ENCODE assay signal across 8 cellular contexts in genomic region chr5:172769598-172770373, GRCh38. TPM values are rescaled to one million over a fixed set of nuclear protein-coding genes. Genes with fewer than 3 reads are reported as not detected.
DNase-seq lines count a peak whose midpoint lies in the region; ATAC-seq, FAIRE-seq and TF ChIP-seq lines count a peak whose summit lies in the region.

No MANE protein-coding gene starts in this region.

- H2AFZ ChIP-seq in DND-41 (ENCODE audit: low read depth, low read length), result peak overlapping the region; percentile 77

- intact Hi-C loops in right lobe of liver (cut with DNase I), result loop anchor here (5.0 kb wide), 1 partner anchor 52 kb away; no protein-coding TSS in a partner anchor

- H3K27me3 ChIP-seq in DND-41 (ENCODE audit: insufficient read depth, low read length, poor library complexity), result no peaks in the 10 kb centered on the region
- H3K27me3 ChIP-seq in right lobe of liver, result no peaks in the 10 kb centered on the region

- peak overlapping the region; percentile 99 for H3K27ac Mint-ChIP-seq in central memory CD8-positive, alpha-beta T cell (ENCODE audit: low read depth)

- WGBS in right lobe of liver (ENCODE audit: insufficient coverage, low coverage, low lambda C conversion rate, missing lambda C conversion rate), result 2% methylated on average over 13 of the region's 21 CpGs

- peak overlapping the region; percentile 97 for H3K4me2 ChIP-seq in DND-41 (ENCODE audit: insufficient read depth, low read length)

- ATAC-seq in DND-41 (ENCODE audit: insufficient read depth, low read depth) (no peak), right lobe of liver (no peak)
- no peak for ATAC-seq in central memory CD8-positive, alpha-beta T cell (replicated peaks; ENCODE audit: extremely low read depth, poor library complexity, severe bottlenecking)

- TF ChIP-seq POLR2A in right lobe of liver (IDR thresholded peaks at IDR 0.05), result no peak

- peak overlapping the region; percentile 46 to 96; a peak in 3 of 4 replicates for H3K4me3 ChIP-seq in DND-41 (ENCODE audit: low read depth in 1 of 2, low read length in 2 of 2)
- H3K4me3 ChIP-seq in right lobe of liver, result peak overlapping the region; percentile 76 to 94 (median 87)

- peak overlapping the region; percentile 94 for H3K4me3 Mint-ChIP-seq in central memory CD8-positive, alpha-beta T cell

- H3K9me3 Mint-ChIP-seq in central memory CD8-positive, alpha-beta T cell, result no peaks in the 10 kb centered on the region

- no peak for FAIRE-seq in urothelium cell line (lab: Jason Lieb, UNC)

- H4K20me1 ChIP-seq in DND-41 (ENCODE audit: insufficient read depth, low read length), result peaks cover 19% of the 10 kb centered on the region

- H3K4me1 ChIP-seq in DND-41 (ENCODE audit: insufficient read depth, low read length) (peaks cover 50% of the 10 kb centered on the region), right lobe of liver (peaks cover 0 to 69% (median 21%) of the 10 kb centered on the region in 4 donors)

- H3K27ac ChIP-seq in DND-41 (ENCODE audit: low read length) (peak overlapping the region; percentile 76; the same call in 1 of the 2 replicates), right lobe of liver (peak overlapping the region; percentile 99 to 100 (median 99)), temporal lobe (ENCODE audit: low read depth, low read length) (peak overlapping the region; percentile 96)

- H3K27me3 Mint-ChIP-seq in central memory CD8-positive, alpha-beta T cell, result no peaks in the 10 kb centered on the region

- peaks cover 77% of the 10 kb centered on the region for H3K36me3 Mint-ChIP-seq in central memory CD8-positive, alpha-beta T cell (ENCODE audit: insufficient read depth)

- H3K79me2 ChIP-seq in DND-41 (ENCODE audit: insufficient read depth, low read length), result peaks cover 15% of the 10 kb centered on the region

- no peaks in the 10 kb centered on the region for H3K9me3 ChIP-seq in DND-41 (ENCODE audit: insufficient read depth, low read length, severe bottlenecking)
- H3K9me3 ChIP-seq in right lobe of liver, result no peaks in the 10 kb centered on the region

- H3K9ac ChIP-seq in DND-41 (ENCODE audit: low read depth, low read length), result peak overlapping the region; percentile 91

- TF ChIP-seq CTCF in DND-41 (IDR thresholded peaks at IDR 0.05; ENCODE audit: borderline replicate concordance, extremely low read depth, low read length, poor library complexity, severe bottlenecking) (no peak), right lobe of liver (IDR thresholded peaks at IDR 0.05) (no peak)

- peaks cover 83% of the 10 kb centered on the region for H3K4me1 Mint-ChIP-seq in central memory CD8-positive, alpha-beta T cell

- DNase-seq in DND-41, result no peak
- peak; percentile 48 for DNase-seq in NCI-H226
- DNase-seq in central memory CD8-positive, alpha-beta T cell (ENCODE audit: low spot score in 2 of 2), result peak; percentile 30 to 36
- peak in 2 of 3 donors; percentile 69 to 73 for DNase-seq in right lobe of liver
- DNase-seq in iPS-NIHi7 (ENCODE audit: extremely low spot score), result no peak
- DNase-seq in urothelium cell line (ENCODE audit: low spot score), result no peak
- no peak for DNase-seq in stimulated activated CD4-positive, alpha-beta T cell treated with anti-CD3 and anti-CD28 coated beads, Interleukin-2, amount 100 ng/mL, for 24 hours

- H3K36me3 ChIP-seq in DND-41 (ENCODE audit: insufficient read depth, low read length) (peaks cover 19% of the 10 kb centered on the region), right lobe of liver (peaks cover 9 to 34% (median 25%) of the 10 kb centered on the region in 4 donors)

RNA-seq across cellular contexts. Expression of gene DUSP1, which starts 1.2 kb away (rescaled TPM):
- 100 to 1,000 TPM; 106 to 407 (median 232) TPM for total RNA-seq in right lobe of liver
- 58.5 TPM for total RNA-seq in temporal lobe

Comparison
In these comparisons a context has a peak if more than half of its experiments do, and no peak if none do; other contexts are left out.
1. DNase-seq: peak in NCI-H226 (single experiment), central memory CD8-positive, alpha-beta T cell (2 of 2) and right lobe of liver (2 of 3); none in DND-41 (single experiment), iPS-NIHi7 (single experiment), urothelium cell line (single experiment) and stimulated activated CD4-positive, alpha-beta T cell treated with anti-CD3 and anti-CD28 coated beads, Interleukin-2, amount 100 ng/mL, for 24 hours (0 of 2).
2. Peak in every context shown above with its lines, with median percentiles within 50 percentile points of each other: H3K27ac ChIP-seq.